Comparison of ENCODE assay signal across 8 cellular contexts in the genomic region with DNA sequence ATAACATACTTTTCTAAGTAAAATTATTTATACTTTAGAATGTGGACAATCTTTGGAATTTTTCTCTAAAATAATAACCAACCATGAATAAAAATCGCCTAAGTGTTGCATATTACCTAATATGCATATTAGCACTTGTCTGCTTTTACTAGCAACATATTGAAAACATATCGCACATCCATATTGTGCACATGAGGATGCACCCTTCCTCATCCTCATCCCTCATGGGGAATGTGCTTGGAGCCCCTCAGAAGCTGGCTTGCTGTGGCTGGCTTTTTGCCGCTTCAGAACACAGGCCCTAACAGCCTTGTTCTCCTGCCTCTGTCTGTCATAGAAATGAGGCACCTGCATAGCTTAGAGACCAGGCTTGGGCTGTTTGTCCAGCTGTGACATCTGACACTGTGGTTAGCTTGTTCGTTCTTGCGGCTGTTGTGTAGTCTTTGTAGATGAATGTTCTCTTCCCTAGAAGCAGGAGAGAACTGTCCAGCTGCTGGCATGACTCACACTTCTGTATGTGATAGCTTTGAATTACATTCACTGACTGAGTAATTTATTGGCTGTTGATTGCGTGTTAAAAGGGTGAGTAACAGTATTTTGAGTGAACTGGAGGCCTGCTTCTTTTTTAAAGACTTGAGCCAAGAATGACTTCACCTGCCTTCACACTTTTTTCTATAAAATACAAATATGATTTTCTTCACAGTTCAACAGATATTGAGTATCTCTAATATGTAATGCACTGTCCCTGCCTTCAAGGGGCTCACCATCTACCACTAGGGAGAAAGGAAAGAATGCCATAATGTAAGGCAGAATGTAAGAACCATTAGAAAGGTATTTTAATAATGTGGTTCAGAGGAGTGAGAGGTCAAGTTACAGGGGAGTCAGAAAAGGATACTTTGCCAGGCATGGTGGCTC.
A peak's percentile ranks its signal among the peaks of the same experiment; 100 is the strongest.
DNase-seq lines count a peak whose midpoint lies in the region; ATAC-seq and TF ChIP-seq lines count a peak whose summit lies in the region.

No MANE protein-coding gene starts in this region.

- H3K36me3 ChIP-seq in lung (ENCODE audit: control insufficient read depth in 2 of 2, insufficient read depth in 2 of 2, low read length in 2 of 2): no peaks in the 10 kb centered on the region

- H3K27me3 Mint-ChIP-seq in brain: no peaks in the 10 kb centered on the region

- DNase-seq in COLO829 (ENCODE audit: low spot score) (peak; percentile 48), NCI-H226 (peak; percentile 97), lung (ENCODE audit: low spot score) (peak; percentile 33), T-helper 1 cell (no peak)
- no peak for DNase-seq in activated CD4-positive, alpha-beta T cell treated with anti-CD3 and anti-CD28 coated beads for 4 hours

- H3K27ac Mint-ChIP-seq in brain: peak overlapping the region in 3 of 5 experiments; percentile 39 to 92 (median 72)

- no peak for TF ChIP-seq CTCF in brain (conservative IDR thresholded peaks at IDR 0.05)
- no peak for TF ChIP-seq CTCF in lung (IDR thresholded peaks at IDR 0.05; ENCODE audit: control extremely low read depth, extremely low read depth)

- H3K9me3 ChIP-seq in lung (ENCODE audit: control insufficient read depth in 2 of 2, insufficient read depth in 1 of 2, low read length in 1 of 2): no peaks in the 10 kb centered on the region

- H3K4me3 Mint-ChIP-seq in brain: no peak overlapping the region

- no peak overlapping the region for H3K27ac ChIP-seq in lung (ENCODE audit: low read depth in 1 of 2, low read length in 1 of 2)

- H3K27me3 ChIP-seq in lung (ENCODE audit: control insufficient read depth, insufficient read depth): no peaks in the 10 kb centered on the region

- H3K4me3 ChIP-seq in lung: no peak overlapping the region

- H3K4me1 ChIP-seq in lung (ENCODE audit: control insufficient read depth in 2 of 2, insufficient read depth in 2 of 2, low read length in 2 of 2): no peaks in the 10 kb centered on the region

- H3K36me3 Mint-ChIP-seq in brain: peaks cover 39% of the 10 kb centered on the region

- peaks cover 0 to 5% (median 4%) of the 10 kb centered on the region in 5 experiments for H3K9me3 Mint-ChIP-seq in brain

- H3K4me1 Mint-ChIP-seq in brain: peaks cover 50% of the 10 kb centered on the region

- 74 to 75% methylated on average over 6 of the region's 6 CpGs for WGBS in lung, 2 donors

- peak; percentile 79 for ATAC-seq in GM19035 (IDR thresholded peaks at IDR 0.05; ENCODE audit: unreplicated experiment)
- peak; percentile 86 for ATAC-seq in HG03108 (IDR thresholded peaks at IDR 0.05; ENCODE audit: unreplicated experiment)
- no peak for ATAC-seq in lung (ENCODE audit: insufficient read depth, low FRiP score)

Comparison
In these comparisons a context has a peak if more than half of its experiments do, and no peak if none do; other contexts are left out.
1. DNase-seq: peak in COLO829 (single experiment), NCI-H226 (single experiment) and lung (single experiment); none in T-helper 1 cell (0 of 5) and activated CD4-positive, alpha-beta T cell treated with anti-CD3 and anti-CD28 coated beads for 4 hours (0 of 2).